In genomic region chr9:75027187-75028107, GRCh38 we compare ENCODE assay signal across 8 cellular contexts. TPM values are rescaled to one million over a fixed set of nuclear protein-coding genes. Genes with fewer than 3 reads are reported as not detected.
DNase-seq lines count a peak whose midpoint lies in the region; ATAC-seq and TF ChIP-seq lines count a peak whose summit lies in the region.

No MANE protein-coding gene starts in this region.

- H3K9me3 Mint-ChIP-seq in activated naive CD4-positive, alpha-beta T cell treated with anti-CD3 and anti-CD28 coated beads for 36 hours: no peaks in the 10 kb centered on the region
- no peaks in the 10 kb centered on the region for H3K9me3 Mint-ChIP-seq in osteocyte (ENCODE audit: unreplicated experiment)

- H3K4me1 Mint-ChIP-seq in activated naive CD4-positive, alpha-beta T cell treated with anti-CD3 and anti-CD28 coated beads for 36 hours (ENCODE audit: low read depth): peaks cover 32% of the 10 kb centered on the region
- H3K4me1 Mint-ChIP-seq in osteocyte (ENCODE audit: unreplicated experiment): peaks cover 19% of the 10 kb centered on the region

- no peak for TF ChIP-seq EP300 in tibial nerve (IDR thresholded peaks at IDR 0.05)

- H3K9ac ChIP-seq in BLaER1 treated with 17β-estradiol and CSF1 and Interleukin-3, amounts not matched to agents 10 nM and 100 nM: peak overlapping the region; percentile 84 to 96 (median 92)
- peak overlapping the region; percentile 88 for H3K9ac ChIP-seq in PC-3 (ENCODE audit: low read length)

- H2AFZ ChIP-seq in PC-3 (ENCODE audit: low read length): peak overlapping the region; percentile 91

- peak overlapping the region; percentile 73 to 87 (median 83) for H3K4me3 ChIP-seq in BLaER1 treated with 17β-estradiol and CSF1 and Interleukin-3, amounts not matched to agents 10 nM and 100 nM
- peak overlapping the region; percentile 94 for H3K4me3 ChIP-seq in PC-3 (ENCODE audit: low read length)
- peak overlapping the region; percentile 49 to 85 (median 72) for H3K4me3 ChIP-seq in tibial nerve

- peaks cover 13% of the 10 kb centered on the region for H3K36me3 Mint-ChIP-seq in activated naive CD4-positive, alpha-beta T cell treated with anti-CD3 and anti-CD28 coated beads for 36 hours (ENCODE audit: low read depth)
- H3K36me3 Mint-ChIP-seq in osteocyte (ENCODE audit: unreplicated experiment): no peaks in the 10 kb centered on the region

- TSS peak; percentile 38 for BruUV-seq in PC-3 (replicated peaks; lab: Mats Ljungman, UMichigan)

- CTCF ChIA-PET in PC-3 (lab: Charles Lee): interaction anchor here (0.6 kb wide), 1 partner anchor 26 kb away, joined by 3 read pairs; no protein-coding TSS in a partner anchor
- CTCF ChIA-PET in activated naive CD4-positive, alpha-beta T cell treated with anti-CD3 and anti-CD28 coated beads for 36 hours (lab: Charles Lee): interaction anchor here (0.6 to 2.8 kb wide), 17 partner anchors 10 to 257 kb away, joined by 3 to 13 read pairs (median 4); partner anchors contain the start of genes NMRK1 and OSTF1

- H3K4me2 ChIP-seq in BLaER1 treated with 17β-estradiol and CSF1 and Interleukin-3, amounts not matched to agents 10 nM and 100 nM: peak overlapping the region; percentile 84 to 99 (median 91)
- H3K4me2 ChIP-seq in PC-3 (ENCODE audit: low read length): peak overlapping the region; percentile 80

- peaks cover 23 to 45% (median 35%) of the 10 kb centered on the region in 10 experiments for H3K4me1 ChIP-seq in BLaER1 treated with 17β-estradiol and CSF1 and Interleukin-3, amounts not matched to agents 10 nM and 100 nM
- peaks cover 9% of the 10 kb centered on the region for H3K4me1 ChIP-seq in PC-3 (ENCODE audit: insufficient read depth, low read length)
- peaks cover 0 to 24% (median 3%) of the 10 kb centered on the region in 4 donors for H3K4me1 ChIP-seq in tibial nerve

- no peaks in the 10 kb centered on the region for H3K9me2 ChIP-seq in PC-3 (replicated peaks; ENCODE audit: low read length)

- TF ChIP-seq CTCF in PC-3 (conservative IDR thresholded peaks at IDR 0.05; ENCODE audit: low read depth, low read length) (peak; percentile 33), osteocyte (IDR thresholded peaks at IDR 0.05) (no peak), tibial nerve (IDR thresholded peaks at IDR 0.05) (no peak)

- peak; percentile 20 for DNase-seq in PC-3
- peak; percentile 53 for DNase-seq in activated naive CD4-positive, alpha-beta T cell treated with anti-CD3 and anti-CD28 coated beads for 36 hours
- peak; percentile 51 for DNase-seq in glomerular visceral epithelial cell (ENCODE audit: extremely low spot score)
- DNase-seq in osteocyte (ENCODE audit: extremely low spot score, unreplicated experiment): no peak
- peak in 1 of 2 donors; percentile 33 for DNase-seq in tibial nerve (ENCODE audit: low spot score in 2 of 2)

- H3K27me3 Mint-ChIP-seq in activated naive CD4-positive, alpha-beta T cell treated with anti-CD3 and anti-CD28 coated beads for 36 hours (ENCODE audit: low read depth): no peaks in the 10 kb centered on the region
- peaks cover 6% of the 10 kb centered on the region for H3K27me3 Mint-ChIP-seq in osteocyte (ENCODE audit: unreplicated experiment)

- peak; percentile 29 for ATAC-seq in GM19043 (IDR thresholded peaks at IDR 0.05; ENCODE audit: low read depth, unreplicated experiment)
- peak; percentile 50 for ATAC-seq in HG03280 (IDR thresholded peaks at IDR 0.05; ENCODE audit: unreplicated experiment)
- ATAC-seq in PC-3: peak; percentile 46

- peaks cover 0 to 46% (median 26%) of the 10 kb centered on the region in 11 experiments; a peak in 10 of 22 replicates for H4K20me1 ChIP-seq in BLaER1 treated with 17β-estradiol and CSF1 and Interleukin-3, amounts not matched to agents 10 nM and 100 nM
- peaks cover 8% of the 10 kb centered on the region; the same call in 1 of the 2 replicates for H4K20me1 ChIP-seq in PC-3 (ENCODE audit: low read length)

- WGBS in tibial nerve, 2 donors: 1% methylated on average over 40 to 51 of the region's 59 CpGs

- H3K79me2 ChIP-seq in PC-3 (ENCODE audit: low read length): peaks cover 51% of the 10 kb centered on the region

- H3K36me3 ChIP-seq in BLaER1 treated with 17β-estradiol and CSF1 and Interleukin-3, amounts not matched to agents 10 nM and 100 nM: peaks cover 0 to 22% (median 4%) of the 10 kb centered on the region in 11 experiments; a peak in 9 of 22 replicates
- H3K36me3 ChIP-seq in PC-3 (ENCODE audit: low read depth, low read length) (no peaks in the 10 kb centered on the region), tibial nerve (no peaks in the 10 kb centered on the region)

- H3K27ac ChIP-seq in BLaER1 treated with 17β-estradiol and CSF1 and Interleukin-3, amounts not matched to agents 10 nM and 100 nM: peak overlapping the region; percentile 82 to 96 (median 94)
- H3K27ac ChIP-seq in PC-3 (ENCODE audit: low read length) (peak overlapping the region; percentile 65), tibial nerve (peak overlapping the region; percentile 69 to 97 (median 92))

- intact Hi-C loops in PC-3 (cut with micrococcal nuclease): loop anchor here (1.0 to 5.0 kb wide), 3 partner anchors 49 to 75 kb away; partner anchors contain the start of genes C9orf40, NMRK1 and OSTF1
- intact Hi-C loops in activated naive CD4-positive, alpha-beta T cell treated with anti-CD3 and anti-CD28 coated beads for 36 hours (cut with micrococcal nuclease): loop anchor here (1.0 to 10.0 kb wide), 14 partner anchors 25 to 1895 kb away; partner anchors contain the start of genes C9orf40, PCSK5 and RFK

- H3K4me3 Mint-ChIP-seq in activated naive CD4-positive, alpha-beta T cell treated with anti-CD3 and anti-CD28 coated beads for 36 hours: peak overlapping the region; percentile 99
- H3K4me3 Mint-ChIP-seq in osteocyte (ENCODE audit: unreplicated experiment): peak overlapping the region; percentile 94

- POLR2A ChIA-PET in PC-3 (lab: Charles Lee; ENCODE audit: unreplicated experiment): interaction anchor here (0.6 kb wide), 3 partner anchors 27 to 1745 kb away, joined by 6 to 21 read pairs (median 6); no protein-coding TSS in a partner anchor

- H3K27me3 ChIP-seq in BLaER1 treated with 17β-estradiol and CSF1 and Interleukin-3, amounts not matched to agents 10 nM and 100 nM: no peaks in the 10 kb centered on the region
- H3K27me3 ChIP-seq in PC-3 (ENCODE audit: low read length) (no peaks in the 10 kb centered on the region), tibial nerve (no peaks in the 10 kb centered on the region)

- H3F3A ChIP-seq in PC-3 (ENCODE audit: low read length, unreplicated experiment): no peaks in the 10 kb centered on the region

- no peaks in the 10 kb centered on the region for H3K9me3 ChIP-seq in BLaER1 treated with 17β-estradiol and CSF1 and Interleukin-3, amounts not matched to agents 10 nM and 100 nM (replicated peaks in 1 of 11)
- H3K9me3 ChIP-seq in PC-3 (ENCODE audit: low read length) (no peaks in the 10 kb centered on the region), tibial nerve (no peaks in the 10 kb centered on the region)

- TF ChIP-seq POLR2A in tibial nerve (IDR thresholded peaks at IDR 0.05): no peak

- H3K27ac Mint-ChIP-seq in activated naive CD4-positive, alpha-beta T cell treated with anti-CD3 and anti-CD28 coated beads for 36 hours: peak overlapping the region; percentile 96
- peak overlapping the region; percentile 88 for H3K27ac Mint-ChIP-seq in osteocyte (ENCODE audit: unreplicated experiment)

RNA-seq across cellular contexts. Expression of gene CARNMT1, which starts 0.6 kb away (rescaled TPM):
- total RNA-seq in PC-3 (2014; rRNA removed): 20.4 and 28.9 TPM in 2 replicates
- total RNA-seq in activated naive CD4-positive, alpha-beta T cell treated with anti-CD3 and anti-CD28 coated beads for 36 hours: 10 to 100 TPM; 17.7 to 24.0 TPM
- total RNA-seq in osteocyte: 13.4 and 14.1 TPM in 2 replicates
- total RNA-seq in tibial nerve: 10 to 100 TPM in 3 of 4 donors, 1 to 10 TPM in 1; 5.9 to 19.9 (median 15.6) TPM
